In the genomic region with DNA sequence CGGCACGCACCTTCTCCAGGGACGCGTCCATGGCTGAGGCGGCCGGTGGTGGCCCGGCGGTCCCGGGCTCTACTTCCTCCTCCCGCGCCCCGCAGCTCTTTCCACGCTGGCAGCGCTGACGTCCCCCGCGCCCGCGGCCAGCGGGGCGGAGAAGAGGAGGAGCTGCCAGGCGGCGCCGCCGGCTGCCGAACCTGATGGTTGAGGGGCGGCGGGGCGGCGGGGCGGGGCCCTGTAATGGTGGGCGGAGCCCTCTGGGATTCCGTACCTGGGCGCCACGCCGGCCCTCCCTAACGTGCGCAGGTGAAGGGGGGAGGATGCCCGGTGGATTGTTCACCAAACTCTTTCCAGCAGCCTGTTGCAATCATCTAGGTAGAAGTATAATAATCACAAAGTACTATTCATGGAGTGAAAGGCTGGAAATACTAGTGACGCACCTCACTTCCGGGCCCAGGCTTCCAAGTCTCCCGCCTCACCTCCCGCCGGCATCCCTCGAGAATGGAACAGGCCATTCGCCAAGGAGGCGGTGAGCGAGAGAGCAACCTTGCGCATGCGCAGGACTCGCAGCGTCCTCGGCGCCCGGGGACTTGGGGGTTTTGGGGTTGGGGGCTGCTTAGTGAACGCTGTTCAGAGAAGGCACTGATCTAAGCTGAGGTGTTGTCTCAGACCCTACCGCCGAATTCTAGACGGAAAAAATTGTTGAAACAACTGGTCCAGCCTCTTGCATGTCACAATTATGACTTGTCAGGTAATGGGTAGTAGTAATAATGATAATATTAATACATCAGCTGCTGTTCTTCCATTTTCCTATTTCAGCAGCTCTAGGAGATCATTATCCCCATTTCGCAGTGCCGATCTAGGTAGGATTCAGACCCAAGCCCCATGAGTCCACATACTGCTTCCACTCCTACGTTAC, we compare ENCODE assay signal across 8 cellular contexts. TPM values are rescaled to one million over a fixed set of nuclear protein-coding genes. Genes with fewer than 3 reads are reported as not detected.
A peak's percentile ranks its signal among the peaks of the same experiment; 100 is the strongest.
DNase-seq lines count a peak whose midpoint lies in the region; ATAC-seq and TF ChIP-seq lines count a peak whose summit lies in the region.
"Not testable (repeated sequence)": the region's sequence is repeated elsewhere in the genome, so short reads cannot be mapped to it uniquely, and the experiment has no call there.

No MANE protein-coding gene starts in this region.

- TF ChIP-seq POLR2A in Peyer's patch (IDR thresholded peaks at IDR 0.05) = peak; percentile 71 to 89
- peak in 2 of 4 donors; percentile 67 to 81 for TF ChIP-seq POLR2A in esophagus squamous epithelium (IDR thresholded peaks at IDR 0.05)

- peak overlapping the region; percentile 78 to 86 for H3K4me3 Mint-ChIP-seq in activated T-cell treated with anti-CD3 and anti-CD28 coated beads, Interleukin-2, amount 50 U/mL, for 72 hours

- not testable (repeated sequence) for H3K36me3 Mint-ChIP-seq in activated T-cell treated with anti-CD3 and anti-CD28 coated beads, Interleukin-2, amount 50 U/mL, for 72 hours (ENCODE audit: insufficient read depth in 2 of 2)

- H3K36me3 ChIP-seq in Karpas-422 (ENCODE audit: insufficient read depth, low read length); Peyer's patch; esophagus squamous epithelium: not testable (repeated sequence)

- intact Hi-C loops in esophagus squamous epithelium (cut with DNase I) = not testable (repeated sequence)

- WGBS in esophagus squamous epithelium, 2 donors = 1% methylated on average over 6 to 14 of the region's 62 CpGs

- not testable (repeated sequence) for H3K9me3 Mint-ChIP-seq in activated T-cell treated with anti-CD3 and anti-CD28 coated beads, Interleukin-2, amount 50 U/mL, for 72 hours

- DNase-seq in EH (ENCODE audit: low read depth) (peak; percentile 88), GOT3 (lab: John Stamatoyannopoulos, UW) (peak; percentile 56), Karpas-422 (peak; percentile 94), Peyer's patch (peak; percentile 92 to 97 (median 95)), esophagus squamous epithelium (lab: John Stamatoyannopoulos, UW) (peak; percentile 22), myocyte (ENCODE audit: low read depth) (peak; percentile 82)
- DNase-seq in activated T-cell treated with anti-CD3 and anti-CD28 coated beads, Interleukin-2, amount 50 U/mL, for 72 hours = peak; percentile 91 to 92
- DNase-seq in stimulated activated CD8-positive, alpha-beta memory T cell treated with anti-CD3 and anti-CD28 coated beads, Interleukin-7, amount 100 ng/mL, for 4 hours (ENCODE audit: low read depth in 2 of 2) = peak; percentile 85 to 93

- not testable (repeated sequence) for H3K27ac ChIP-seq in Karpas-422 (ENCODE audit: low read length)
- H3K27ac ChIP-seq in Peyer's patch (peak overlapping the region; percentile 81 to 95 (median 87)), esophagus squamous epithelium (peak overlapping the region; percentile 90 to 95 (median 93))

- peaks cover 12% of the 10 kb centered on the region; the same call in 1 of the 2 replicates for H3K79me2 ChIP-seq in Karpas-422 (ENCODE audit: low read length)

- peak overlapping the region; percentile 86 for H3K27ac Mint-ChIP-seq in activated T-cell treated with anti-CD3 and anti-CD28 coated beads, Interleukin-2, amount 50 U/mL, for 72 hours

- not testable (repeated sequence) for H3K9me3 ChIP-seq in Karpas-422 (ENCODE audit: low read length); Peyer's patch; esophagus squamous epithelium

- peak; percentile 94 to 95 for ATAC-seq in activated T-cell treated with anti-CD3 and anti-CD28 coated beads, Interleukin-2, amount 50 U/mL, for 72 hours (replicated peaks in 1 of 2)

- H3K9ac ChIP-seq in Karpas-422 (ENCODE audit: low read length) = peak overlapping the region; percentile 69

- H3K4me1 Mint-ChIP-seq in activated T-cell treated with anti-CD3 and anti-CD28 coated beads, Interleukin-2, amount 50 U/mL, for 72 hours (ENCODE audit: low read depth) = not testable (repeated sequence)

- not testable (repeated sequence) for TF ChIP-seq CTCF in Peyer's patch (IDR thresholded peaks at IDR 0.05); esophagus squamous epithelium (IDR thresholded peaks at IDR 0.05)

- H3K27me3 Mint-ChIP-seq in activated T-cell treated with anti-CD3 and anti-CD28 coated beads, Interleukin-2, amount 50 U/mL, for 72 hours (ENCODE audit: low read depth) = not testable (repeated sequence)

- H3K9me2 ChIP-seq in Karpas-422 (replicated peaks; ENCODE audit: insufficient read depth, low read length) = not testable (repeated sequence)

- not testable (repeated sequence) for H3K27me3 ChIP-seq in Karpas-422 (ENCODE audit: low read length); Peyer's patch; esophagus squamous epithelium

- H3K4me3 ChIP-seq in Karpas-422 (ENCODE audit: low read length) (peak overlapping the region; percentile 72), Peyer's patch (peak overlapping the region; percentile 68 to 98 (median 82)), esophagus squamous epithelium (peak overlapping the region; percentile 68 to 90 (median 76))

- peak overlapping the region; percentile 73 for H3K4me2 ChIP-seq in Karpas-422 (ENCODE audit: low read depth, low read length, poor library complexity, severe bottlenecking)

- H3K4me1 ChIP-seq in Karpas-422 (ENCODE audit: low read length) (peaks cover 30% of the 10 kb centered on the region), Peyer's patch (peaks cover 0 to 15% (median 0%) of the 10 kb centered on the region in 4 donors), esophagus squamous epithelium (peaks cover 0 to 25% (median 0%) of the 10 kb centered on the region in 3 donors)

- H2AFZ ChIP-seq in Karpas-422 (ENCODE audit: low read length) = peak overlapping the region; percentile 75

- not testable (repeated sequence) for H4K20me1 ChIP-seq in Karpas-422 (ENCODE audit: insufficient read depth, low read depth, low read length)

RNA-seq across cellular contexts. Expression of a gene that starts 48.1 kb away (rescaled TPM):
- total RNA-seq in Karpas-422 (2014; rRNA removed; shearing (Covaris generic); ENCODE audit: low replicate concordance) = 14.7 and 16.3 TPM in 2 replicates
- total RNA-seq in Peyer's patch (10 to 100 TPM; 30.5 to 55.8 (median 35.9) TPM), esophagus squamous epithelium (10 to 100 TPM in 3 of 4 donors, 1 to 10 TPM in 1; 5.0 to 24.6 (median 11.7) TPM), myocyte (13.6 and 15.6 TPM in 2 replicates)
- total RNA-seq in activated T-cell treated with anti-CD3 and anti-CD28 coated beads, Interleukin-2, amount 50 U/mL, for 72 hours = 10 to 100 TPM; 27.7 to 33.6 TPM
- 17.2 TPM for polyA plus RNA-seq in myocyte (2012)

Comparison
In these comparisons a context has a peak if more than half of its experiments do, and no peak if none do; other contexts are left out.
1. DNase-seq: peak in every context shown above with its lines; median percentile 95 in Peyer's patch; 94 in Karpas-422; 92 in activated T-cell treated with anti-CD3 and anti-CD28 coated beads, Interleukin-2, amount 50 U/mL, for 72 hours; 89 in stimulated activated CD8-positive, alpha-beta memory T cell treated with anti-CD3 and anti-CD28 coated beads, Interleukin-7, amount 100 ng/mL, for 4 hours; 88 in EH; 82 in myocyte; 56 in GOT3; 22 in esophagus squamous epithelium.